In the genomic region with DNA sequence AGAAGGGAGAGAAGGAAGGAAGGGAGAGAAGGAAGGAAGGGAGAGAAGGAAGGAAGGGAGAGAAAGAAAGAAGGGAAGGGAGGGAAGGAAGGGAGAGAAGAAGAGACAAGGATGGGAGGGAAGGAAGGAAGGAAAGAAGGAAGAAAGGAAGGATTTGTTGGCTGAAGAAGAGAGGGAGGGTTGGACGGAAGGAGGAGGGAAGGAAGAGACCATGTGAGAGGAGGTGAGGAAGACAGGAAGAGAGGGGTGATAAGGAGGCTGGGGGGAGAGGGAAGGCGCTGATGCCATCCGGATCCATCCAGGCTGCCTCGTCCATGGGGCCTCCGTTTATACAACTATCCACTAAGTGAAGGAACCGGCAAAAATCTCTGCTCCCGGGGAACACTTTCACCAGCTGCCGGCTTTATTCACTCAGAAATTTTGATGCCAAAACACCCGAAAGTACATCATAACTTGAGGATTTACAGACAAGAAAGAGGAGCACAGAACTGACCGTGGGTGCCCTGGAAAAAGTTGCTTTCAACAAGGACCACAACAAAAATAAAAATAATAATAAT, we compare ENCODE assay signal across 16 cellular contexts. TPM values are rescaled to one million over a fixed set of nuclear protein-coding genes. Genes with fewer than 3 reads are reported as not detected.
DNase-seq lines count a peak whose midpoint lies in the region; ATAC-seq and TF ChIP-seq lines count a peak whose summit lies in the region.
"Had no signal": no experiment of that assay in that cellular context is flagged by ENCODE, and none has a peak within 500 bp of the region (broad histone marks: within the 10 kb centered on the region; RNA-seq: fewer than 3 reads in every experiment).

No MANE protein-coding gene starts in this region.

- H3K4me1 ChIP-seq in IMR-90 (ENCODE audit: control insufficient read depth, insufficient read depth, low read length) (peaks cover 14% of the 10 kb centered on the region), esophagus squamous epithelium (peaks cover 0 to 43% (median 0%) of the 10 kb centered on the region in 3 donors), sigmoid colon (peaks cover 0 to 18% (median 11%) of the 10 kb centered on the region in 4 donors), SK-N-SH (ENCODE audit: control insufficient read depth in 1 of 2, insufficient read depth in 2 of 2, low read depth in 1 of 2, low read length in 1 of 2) (no peaks in the 10 kb centered on the region)
- H3K4me1 ChIP-seq: parathyroid adenoma had no signal

- H3K9me3 ChIP-seq in AG04450 (ENCODE audit: control insufficient read depth, insufficient read depth, low read length), result peaks cover 23% of the 10 kb centered on the region; the same call in 1 of the 2 replicates
- no peaks in the 10 kb centered on the region for H3K9me3 ChIP-seq in IMR-90 (ENCODE audit: control insufficient read depth, insufficient read depth, low read length)
- no peaks in the 10 kb centered on the region for H3K9me3 ChIP-seq in esophagus squamous epithelium
- no peaks in the 10 kb centered on the region for H3K9me3 ChIP-seq in sigmoid colon
- H3K9me3 ChIP-seq in SK-N-SH, result no peaks in the 10 kb centered on the region

- H3K36me3 ChIP-seq in IMR-90 (ENCODE audit: control insufficient read depth, insufficient read depth, low read length), result peaks cover 42% of the 10 kb centered on the region
- peaks cover 17 to 47% (median 22%) of the 10 kb centered on the region in 3 donors for H3K36me3 ChIP-seq in esophagus squamous epithelium
- H3K36me3 ChIP-seq in sigmoid colon, result peaks cover 24 to 44% (median 30%) of the 10 kb centered on the region in 4 donors
- H3K36me3 ChIP-seq in SK-N-SH (replicated peaks in 1 of 2; ENCODE audit: control insufficient read depth in 1 of 2, insufficient read depth in 2 of 2, low read length in 1 of 2), result peaks cover 13 to 35% of the 10 kb centered on the region in 2 experiments

- peak overlapping the region; percentile 85 for H2AK5ac ChIP-seq in IMR-90 (ENCODE audit: low read depth, low read length)

- no peak overlapping the region for H2AK9ac ChIP-seq in IMR-90 (replicated peaks; ENCODE audit: low read depth, low read length, poor library complexity)

- DNase-seq in AG04450 (ENCODE audit: low read depth, low spot score) (no peak), IMR-90 (no peak), esophagus squamous epithelium (lab: John Stamatoyannopoulos, UW) (no peak), sigmoid colon (no peak), NCI-H1417 (lab: John Stamatoyannopoulos, UW) (no peak), SK-N-SH (no peak), NCI-H1105 treated with DMSO at 0.1 percent for 48 hours (lab: John Stamatoyannopoulos, UW) (no peak), NCI-H1694 treated with DMSO at 0.1 percent for 48 hours (lab: John Stamatoyannopoulos, UW) (no peak)
- DNase-seq: activated CD4-positive, CD25-positive, alpha-beta regulatory T cell treated with anti-CD3 and anti-CD28 coated beads, Interleukin-2, amount 50 U/mL, for 72 hours; activated CD8-positive, alpha-beta memory T cell treated with anti-CD3 and anti-CD28 coated beads, Interleukin-2, amount 50 U/mL, for 4 hours; activated naive CD4-positive, alpha-beta T cell treated with anti-CD3 and anti-CD28 coated beads, Interleukin-2, amount 50 U/mL, for 16 hours; islet precursor cell; NCI-H1048; NCI-H2171; T-helper 1 cell had no signal

- peaks cover 14 to 61% of the 10 kb centered on the region in 2 experiments for H3K79me1 ChIP-seq in IMR-90 (ENCODE audit: low read depth in 1 of 2, low read length in 2 of 2)

- 60 to 100% methylated on average over 1 to 4 of the region's 10 CpGs for WGBS in IMR-90 (ENCODE audit: extremely low coverage in 2 of 2, insufficient read length in 1 of 2), 2 experiments
- 64 to 82% methylated on average over 10 of the region's 10 CpGs for WGBS in esophagus squamous epithelium, 2 donors
- 83% methylated on average over 10 of the region's 10 CpGs for WGBS in sigmoid colon, 2 donors
- 88% methylated on average over 9 of the region's 10 CpGs for WGBS in SK-N-SH (ENCODE audit: low lambda C conversion rate)

- H3K9me2 ChIP-seq in SK-N-SH, result no peaks in the 10 kb centered on the region

- H3K4me2 ChIP-seq in IMR-90 (ENCODE audit: low read depth, low read length) (peak overlapping the region; percentile 52; the same call in 1 of the 2 replicates), SK-N-SH (no peak overlapping the region)

- no peak overlapping the region; the same call in 1 of the 2 replicates for H4K91ac ChIP-seq in IMR-90 (ENCODE audit: insufficient read depth, low read depth, low read length)

- H3K18ac ChIP-seq in IMR-90 (ENCODE audit: low read depth, low read length), result 0 out of 2 replicates have a peak overlapping the region, but pooled peaks have one; percentile 13

- dilution Hi-C loops in IMR-90 (cut with HindIII; ENCODE audit: low sequenced_read_pairs, unreplicated experiment), result no loop called here

- H3K79me2 ChIP-seq in SK-N-SH (ENCODE audit: insufficient read depth), result peaks cover 24% of the 10 kb centered on the region

- H3K4me3 ChIP-seq in AG04450 (ENCODE audit: low read depth, low read length) (no peak overlapping the region), IMR-90 (ENCODE audit: insufficient read depth, low read depth, low read length) (no peak overlapping the region), esophagus squamous epithelium (no peak overlapping the region), sigmoid colon (no peak overlapping the region), SK-N-SH (ENCODE audit: low read depth in 2 of 2, low read length in 1 of 2) (no peak overlapping the region)

- no peak for TF ChIP-seq RAD21 in IMR-90 (IDR thresholded peaks at IDR 0.05; ENCODE audit: low read length)
- no peak for TF ChIP-seq RAD21 in SK-N-SH (IDR thresholded peaks at IDR 0.05; ENCODE audit: low read length)

- POLR2A ChIA-PET in AG04450 (lab: Yijun Ruan, JAX), result no interaction called here
- POLR2A ChIA-PET in IMR-90 (lab: Charles Lee; ENCODE audit: unreplicated experiment), result no interaction called here
- POLR2A ChIA-PET in SK-N-SH (lab: Yijun Ruan, JAX), result no interaction called here

- TF ChIP-seq EP300 in sigmoid colon (IDR thresholded peaks at IDR 0.05) (no peak), SK-N-SH (IDR thresholded peaks at IDR 0.05; ENCODE audit: borderline replicate concordance in 1 of 2, low read depth in 1 of 2, low read length in 1 of 2) (no peak)

- peak overlapping the region; percentile 53; the same call in 1 of the 2 replicates for H3K4ac ChIP-seq in IMR-90 (ENCODE audit: low read depth, low read length)

- ATAC-seq in IMR-90 (ENCODE audit: low read depth), result no peak

- peaks cover 3% of the 10 kb centered on the region for H3K9me1 ChIP-seq in IMR-90 (ENCODE audit: insufficient read depth, low read length)

- H4K20me1 ChIP-seq in IMR-90 (ENCODE audit: insufficient read depth, low read length) (peaks cover 5% of the 10 kb centered on the region), SK-N-SH (ENCODE audit: insufficient read depth) (no peaks in the 10 kb centered on the region)

- peak overlapping the region; percentile 55 to 62; a peak in 2 of 4 replicates for H4K8ac ChIP-seq in IMR-90 (ENCODE audit: low read depth in 2 of 2, low read length in 2 of 2)

- peak overlapping the region; percentile 48; the same call in 1 of the 3 replicates for H2BK15ac ChIP-seq in IMR-90 (ENCODE audit: low read depth, low read length)

- no TSS peak for BruUV-seq in IMR-90 (replicated peaks; lab: Mats Ljungman, UMichigan)

- H3K27me3 ChIP-seq in AG04450 (ENCODE audit: control insufficient read depth, insufficient read depth, low read length) (no peaks in the 10 kb centered on the region), IMR-90 (ENCODE audit: control insufficient read depth, insufficient read depth, low read length) (no peaks in the 10 kb centered on the region), esophagus squamous epithelium (no peaks in the 10 kb centered on the region), sigmoid colon (no peaks in the 10 kb centered on the region), SK-N-SH (ENCODE audit: insufficient read depth) (no peaks in the 10 kb centered on the region)

- H2BK120ac ChIP-seq in IMR-90 (ENCODE audit: low read depth, low read length), result no peak overlapping the region

- H3K56ac ChIP-seq in IMR-90 (ENCODE audit: extremely low read depth, insufficient read depth, low read length), result no peak overlapping the region

- in situ Hi-C loops in IMR-90 (cut with MboI; ENCODE audit: low sequenced_read_pairs), result no loop called here

- H4K5ac ChIP-seq in IMR-90 (ENCODE audit: low read depth, low read length), result peak overlapping the region; percentile 87

- H3K27ac ChIP-seq in AG04450 (ENCODE audit: low read depth, low read length), result peak overlapping the region; percentile 75
- peak overlapping the region; percentile 73; the same call in 1 of the 2 replicates for H3K27ac ChIP-seq in IMR-90 (ENCODE audit: insufficient read depth, low read length)
- H3K27ac ChIP-seq in esophagus squamous epithelium, result peak overlapping the region; percentile 6 to 82 (median 61)
- H3K27ac ChIP-seq in sigmoid colon, result peak overlapping the region; percentile 7 to 85 (median 76)
- H3K27ac ChIP-seq in SK-N-SH (ENCODE audit: low read depth in 2 of 2, low read length in 1 of 2), result no peak overlapping the region
- H3K27ac ChIP-seq: parathyroid adenoma had no signal

- intact Hi-C loops in IMR-90 (cut with micrococcal nuclease), result loop anchor here (2.0 kb wide), 1 partner anchor 13 kb away; no protein-coding TSS in a partner anchor
- intact Hi-C loops in esophagus squamous epithelium (cut with DNase I), result no loop called here
- intact Hi-C loops in sigmoid colon (cut with DNase I), result loop anchor here (2.0 kb wide), 1 partner anchor 15 kb away; a partner anchor contains a TSS

- H2AFZ ChIP-seq in IMR-90 (replicated peaks; ENCODE audit: low read length, poor library complexity) (no peak overlapping the region), SK-N-SH (ENCODE audit: low read depth) (no peak overlapping the region)
- H2AFZ ChIP-seq: parathyroid adenoma had no signal

- TF ChIP-seq CTCF in AG04450 (IDR thresholded peaks at IDR 0.05; ENCODE audit: low read depth, low read length) (no peak), IMR-90 (conservative IDR thresholded peaks at IDR 0.05; ENCODE audit: low read depth, low read length) (no peak), esophagus squamous epithelium (IDR thresholded peaks at IDR 0.05) (no peak), sigmoid colon (IDR thresholded peaks at IDR 0.05) (no peak), SK-N-SH (IDR thresholded peaks at IDR 0.05) (no peak)

- CTCF ChIA-PET in AG04450 (lab: Charles Lee) (no interaction called here), IMR-90 (lab: Yijun Ruan, JAX) (no interaction called here), SK-N-SH (lab: Yijun Ruan, JAX) (no interaction called here)

- TF ChIP-seq POLR2A in IMR-90 (IDR thresholded peaks at IDR 0.05; ENCODE audit: low read depth, low read length) (no peak), esophagus squamous epithelium (IDR thresholded peaks at IDR 0.05) (no peak), sigmoid colon (IDR thresholded peaks at IDR 0.05) (no peak)

- H2BK5ac ChIP-seq in IMR-90 (ENCODE audit: low read depth, low read length, poor library complexity, severe bottlenecking), result peak overlapping the region; percentile 51

- H3K9ac ChIP-seq in IMR-90 (ENCODE audit: low read depth, low read length) (no peak overlapping the region), SK-N-SH (no peak overlapping the region)
- H3K9ac ChIP-seq: parathyroid adenoma had no signal

- H2BK20ac ChIP-seq in IMR-90 (ENCODE audit: low read depth, low read length), result no peak overlapping the region

- H3F3A ChIP-seq in SK-N-SH (replicated peaks; ENCODE audit: insufficient read depth), result no peaks in the 10 kb centered on the region

- peak overlapping the region; percentile 43; the same call in 1 of the 2 replicates for H3K23ac ChIP-seq in IMR-90 (ENCODE audit: low read depth, low read length)

- no peak overlapping the region; the same call in 1 of the 2 replicates for H3K14ac ChIP-seq in IMR-90 (replicated peaks; ENCODE audit: low read depth, low read length)

RNA-seq across cellular contexts. Expression of a gene that starts 14.9 kb away (rescaled TPM):
- polyA plus RNA-seq in AG04450 (2011; rRNA removed) (43.2 and 47.9 TPM in 2 replicates), IMR-90 (2012; rRNA removed) (38.0 and 42.7 TPM in 2 replicates), sigmoid colon (10 to 100 TPM; 12.5 to 16.8 (median 16.2) TPM), SK-N-SH (2012; rRNA removed) (33.8 and 34.3 TPM in 2 replicates)
- 29.2 and 46.6 TPM in 2 replicates for polyA minus RNA-seq in AG04450 (2011; rRNA and poly(A)+ RNA removed)
- total RNA-seq in IMR-90 (2012; rRNA removed) (26.2 and 28.3 TPM in 2 replicates), esophagus squamous epithelium (10 to 100 TPM in 1 of 4 donors, 1 to 10 TPM in 3; 4.1 to 12.2 (median 8.0) TPM), sigmoid colon (10 to 100 TPM; 12.5 to 25.2 (median 15.1) TPM)
- 28.3 and 35.0 TPM in 2 replicates for polyA plus RNA-seq in IMR-90 (2012; cell fraction: cytosol; rRNA removed)
- 28.1 and 30.9 TPM in 2 replicates for polyA plus RNA-seq in IMR-90 (2012; cell fraction: nucleus; rRNA removed; ENCODE audit: low replicate concordance)
- 27.1 and 33.9 TPM in 2 replicates for polyA plus RNA-seq in SK-N-SH (2012; cell fraction: cytosol; rRNA removed)
- polyA plus RNA-seq in SK-N-SH (2012; cell fraction: nucleus; rRNA removed), result 33.8 and 50.0 TPM in 2 replicates

RNA-seq across cellular contexts. Expression of a gene that starts 14.9 kb away (rescaled TPM):
- 23.0 and 25.6 TPM in 2 replicates for polyA plus RNA-seq in AG04450 (2011; rRNA removed)
- polyA minus RNA-seq in AG04450 (2011; rRNA and poly(A)+ RNA removed), result 19.9 and 23.5 TPM in 2 replicates
- 13.1 and 13.6 TPM in 2 replicates for total RNA-seq in IMR-90 (2012; rRNA removed)
- polyA plus RNA-seq in IMR-90 (2012; rRNA removed), result 21.5 and 22.4 TPM in 2 replicates
- polyA plus RNA-seq in IMR-90 (2012; cell fraction: cytosol; rRNA removed), result 14.3 and 22.8 TPM in 2 replicates
- polyA plus RNA-seq in IMR-90 (2012; cell fraction: nucleus; rRNA removed; ENCODE audit: low replicate concordance), result 6.0 and 10.4 TPM in 2 replicates
- total RNA-seq in esophagus squamous epithelium, result 10 to 100 TPM; 17.5 to 31.0 (median 25.5) TPM
- 10 to 100 TPM; 25.8 to 35.6 (median 27.6) TPM for total RNA-seq in sigmoid colon
- 10 to 100 TPM; 24.6 to 30.6 (median 29.4) TPM for polyA plus RNA-seq in sigmoid colon
- 16.6 and 16.7 TPM in 2 replicates for polyA plus RNA-seq in SK-N-SH (2012; rRNA removed)
- polyA plus RNA-seq in SK-N-SH (2012; cell fraction: cytosol; rRNA removed), result 10.1 and 14.9 TPM in 2 replicates
- 7.2 and 8.4 TPM in 2 replicates for polyA plus RNA-seq in SK-N-SH (2012; cell fraction: nucleus; rRNA removed)

Comparison
In these comparisons a context has a peak if more than half of its experiments do, and no peak if none do; other contexts are left out.
1. H3K27ac ChIP-seq: peak in AG04450 (single experiment), IMR-90 (single experiment), esophagus squamous epithelium (4 of 4) and sigmoid colon (4 of 4); none in SK-N-SH (0 of 2).